Comparison of ENCODE assay signal across 25 cellular contexts in the genomic region with DNA sequence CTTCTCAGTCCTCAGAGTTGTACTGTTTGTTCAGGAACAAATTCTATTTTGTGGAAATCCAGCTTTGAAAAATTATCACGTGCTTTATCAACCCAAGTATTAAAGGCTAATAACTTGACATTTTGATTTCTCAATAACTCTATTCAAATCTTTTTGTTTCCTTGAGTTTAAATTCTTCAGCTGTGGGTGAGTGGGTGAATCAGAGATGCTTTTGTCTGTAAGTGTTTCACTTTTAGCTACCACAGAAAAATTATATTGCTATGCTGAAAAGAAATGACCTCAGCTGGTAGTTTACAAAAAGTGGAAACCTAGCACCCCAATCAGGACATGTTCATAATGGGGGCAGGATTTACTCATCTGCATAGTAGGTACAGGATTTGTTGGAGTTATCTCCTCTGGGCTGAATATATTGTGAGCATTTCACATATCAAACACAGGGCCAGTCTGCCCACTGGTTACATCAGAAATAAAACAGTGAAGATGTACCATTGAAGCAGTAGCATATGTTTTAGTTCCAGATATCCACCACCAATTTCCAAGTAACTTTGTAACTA. TPM values are rescaled to one million over a fixed set of nuclear protein-coding genes. Genes with fewer than 3 reads are reported as not detected.
DNase-seq lines count a peak whose midpoint lies in the region; ATAC-seq and TF ChIP-seq lines count a peak whose summit lies in the region.
"Had no signal": no experiment of that assay in that cellular context is flagged by ENCODE, and none has a peak within 500 bp of the region (broad histone marks: within the 10 kb centered on the region; RNA-seq: fewer than 3 reads in every experiment).

No MANE protein-coding gene starts in this region.

- CTCF ChIA-PET in activated CD4-positive, alpha-beta T cell treated with anti-CD3 and anti-CD28 coated beads for 36 hours (lab: Charles Lee) = interaction anchor here (0.6 to 1.9 kb wide), 9 partner anchors 9 to 276 kb away, joined by 3 to 6 read pairs (median 3); no protein-coding TSS in a partner anchor

- no peaks in the 10 kb centered on the region for H3K27me3 ChIP-seq in thyroid gland
- H3K27me3 ChIP-seq: BLaER1 treated with 17β-estradiol and CSF1 and Interleukin-3, amounts not matched to agents 10 nM and 100 nM had no signal

- peaks cover 5% of the 10 kb centered on the region for H3K27me3 Mint-ChIP-seq in activated CD4-positive, alpha-beta T cell treated with anti-CD3 and anti-CD28 coated beads for 36 hours
- H3K27me3 Mint-ChIP-seq: CD4-positive, alpha-beta memory T cell had no signal

- intact Hi-C loops in activated CD4-positive, alpha-beta T cell treated with anti-CD3 and anti-CD28 coated beads for 36 hours (cut with DNase I, micrococcal nuclease) = no loop called here
- intact Hi-C loops in thyroid gland (cut with DNase I) (no loop called here), Right ventricle myocardium inferior (cut with DNase I) (no loop called here)

- no peak for TF ChIP-seq POLR2A in thyroid gland (IDR thresholded peaks at IDR 0.05)

- H3K4me1 Mint-ChIP-seq in activated CD4-positive, alpha-beta T cell treated with anti-CD3 and anti-CD28 coated beads for 36 hours = peaks cover 5% of the 10 kb centered on the region
- H3K4me1 Mint-ChIP-seq: CD4-positive, alpha-beta memory T cell; GM23338 had no signal

- H3K27ac Mint-ChIP-seq in activated CD4-positive, alpha-beta T cell treated with anti-CD3 and anti-CD28 coated beads for 36 hours = no peak overlapping the region
- H3K27ac Mint-ChIP-seq: CD4-positive, alpha-beta memory T cell had no signal

- peak overlapping the region; percentile 35 to 51 (median 44) for H3K27ac ChIP-seq in thyroid gland
- H3K27ac ChIP-seq: 22Rv1; BLaER1 treated with 17β-estradiol and CSF1 and Interleukin-3, amounts not matched to agents 10 nM and 100 nM had no signal

- WGBS in thyroid gland, 2 donors = 80 to 83% methylated on average over 1 of the region's 1 CpG

- no peak overlapping the region for H3K4me3 ChIP-seq in choroid plexus epithelial cell (ENCODE audit: low read depth, low read length)
- H3K4me3 ChIP-seq in thyroid gland (replicated peaks in 1 of 3) = no peak overlapping the region
- H3K4me3 ChIP-seq: BLaER1 treated with 17β-estradiol and CSF1 and Interleukin-3, amounts not matched to agents 10 nM and 100 nM; GM23338; HAP-1 had no signal

- H3K9me3 ChIP-seq in thyroid gland = no peaks in the 10 kb centered on the region
- H3K9me3 ChIP-seq: BLaER1 treated with 17β-estradiol and CSF1 and Interleukin-3, amounts not matched to agents 10 nM and 100 nM; HAP-1 had no signal

- H3K4me3 Mint-ChIP-seq in activated CD4-positive, alpha-beta T cell treated with anti-CD3 and anti-CD28 coated beads for 36 hours = no peak overlapping the region
- H3K4me3 Mint-ChIP-seq: CD4-positive, alpha-beta memory T cell; GM23338 had no signal

- peaks cover 16 to 41% of the 10 kb centered on the region in 2 donors for H3K4me1 ChIP-seq in thyroid gland

- POLR2A ChIA-PET in activated CD4-positive, alpha-beta T cell treated with anti-CD3 and anti-CD28 coated beads for 36 hours (lab: Charles Lee) = no interaction called here

- in situ Hi-C loops in G401 (cut with HindIII; ENCODE audit: low sequenced_read_pairs) = no loop called here

- H3K9me3 Mint-ChIP-seq in activated CD4-positive, alpha-beta T cell treated with anti-CD3 and anti-CD28 coated beads for 36 hours (ENCODE audit: low read depth) = no peaks in the 10 kb centered on the region
- H3K9me3 Mint-ChIP-seq: CD4-positive, alpha-beta memory T cell; GM23338 had no signal

- TF ChIP-seq CTCF in choroid plexus epithelial cell (conservative IDR thresholded peaks at IDR 0.05; ENCODE audit: low read depth, low read length) = no peak
- no peak for TF ChIP-seq CTCF in thyroid gland (IDR thresholded peaks at IDR 0.05)

- peak; percentile 33 for ATAC-seq in activated CD4-positive, alpha-beta T cell treated with anti-CD3 and anti-CD28 coated beads for 36 hours
- no peak for ATAC-seq in Right ventricle myocardium inferior
- ATAC-seq: GM23338, Panc1 had no signal

- H3K36me3 ChIP-seq in thyroid gland = no peaks in the 10 kb centered on the region
- H3K36me3 ChIP-seq: BLaER1 treated with 17β-estradiol and CSF1 and Interleukin-3, amounts not matched to agents 10 nM and 100 nM; HAP-1 had no signal

- no peak for DNase-seq in activated CD4-positive, alpha-beta T cell treated with anti-CD3 and anti-CD28 coated beads for 36 hours
- DNase-seq in activated CD4-positive, alpha-beta T cell treated with anti-CD3 and anti-CD28 coated beads for 4 hours = no peak
- DNase-seq in choroid plexus epithelial cell (ENCODE audit: low read depth) (peak; percentile 14), iris pigment epithelial cell (ENCODE audit: low read depth) (peak; percentile 56), thyroid gland (no peak), Right ventricle myocardium inferior (ENCODE audit: missing footprints) (no peak), G401 (ENCODE audit: low spot score) (no peak)
- DNase-seq in activated effector memory CD4-positive, alpha-beta T cell treated with anti-CD3 and anti-CD28 coated beads, Interleukin-2, amount 50 U/mL, for 16 hours = no peak
- DNase-seq: Calu3; CD4-positive, alpha-beta memory T cell; DMS153; KBM-7; NCI-H1092 treated with DMSO at 0.1 percent for 48 hours; NCI-H1436 treated with DMSO at 0.1 percent for 48 hours; NCI-H1930; NCI-H226; NCI-H510A treated with DMSO at 0.1 percent for 48 hours; NCI-H774; NK-92 treated with Interleukin-12 subunit alpha and Interleukin-12 subunit beta, amount 100 ng/mL, for 24 hours had no signal

- H3K36me3 Mint-ChIP-seq in activated CD4-positive, alpha-beta T cell treated with anti-CD3 and anti-CD28 coated beads for 36 hours (ENCODE audit: low read depth) = no peaks in the 10 kb centered on the region
- H3K36me3 Mint-ChIP-seq: CD4-positive, alpha-beta memory T cell had no signal

RNA-seq across cellular contexts. Expression of a gene that starts 30.5 kb away (rescaled TPM):
- total RNA-seq in activated CD4-positive, alpha-beta T cell treated with anti-CD3 and anti-CD28 coated beads for 36 hours = not detected
- total RNA-seq in thyroid gland (not detected), Right ventricle myocardium inferior (not detected)
- not detected in 2 replicates for total RNA-seq in G401 (2014; rRNA removed; shearing (Covaris generic))
- total RNA-seq: Calu3; CD4-positive, alpha-beta memory T cell; GM23338; HT-29 had no signal

Comparison
In these comparisons a context has a peak if more than half of its experiments do, and no peak if none do; other contexts are left out.
1. DNase-seq: peak in choroid plexus epithelial cell (single experiment) and iris pigment epithelial cell (single experiment); none in activated CD4-positive, alpha-beta T cell treated with anti-CD3 and anti-CD28 coated beads for 36 hours (single experiment), activated CD4-positive, alpha-beta T cell treated with anti-CD3 and anti-CD28 coated beads for 4 hours (0 of 2), thyroid gland (0 of 2), Right ventricle myocardium inferior (single experiment), activated effector memory CD4-positive, alpha-beta T cell treated with anti-CD3 and anti-CD28 coated beads, Interleukin-2, amount 50 U/mL, for 16 hours (single experiment) and G401 (single experiment).